22 cellular contexts compared by ENCODE assay signal in the genomic region with DNA sequence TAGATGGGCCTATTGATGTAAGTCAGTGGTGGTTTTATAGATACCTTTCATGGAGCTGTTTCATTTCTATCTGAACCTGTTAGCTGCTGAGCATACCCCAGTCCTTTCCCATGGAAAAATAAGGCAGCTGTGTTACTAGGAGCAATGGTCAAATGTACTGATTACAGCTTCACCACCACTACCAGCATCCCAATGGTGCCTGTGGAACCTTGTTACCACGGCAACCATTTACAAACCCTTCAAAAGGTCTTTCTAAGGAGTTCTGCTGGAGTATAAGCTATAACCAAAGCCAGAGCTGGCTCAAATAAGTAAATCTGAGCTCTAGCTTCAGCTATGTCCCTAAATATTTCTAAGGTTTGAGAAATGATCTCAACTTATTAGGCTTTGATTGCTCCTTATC.
"Had no signal": no experiment of that assay in that cellular context is flagged by ENCODE, and none has a peak within 500 bp of the region (broad histone marks: within the 10 kb centered on the region; RNA-seq: fewer than 3 reads in every experiment).

No MANE protein-coding gene starts in this region.

- ATAC-seq: PC-3, T-cell had no signal

- H3K4me1 Mint-ChIP-seq: activated naive CD4-positive, alpha-beta T cell treated with anti-CD3 and anti-CD28 coated beads, Interleukin-2, amount 10 ng/mL, durations not matched to agents 7 days and 5 days had no signal

- H3K4me3 Mint-ChIP-seq: activated CD4-positive, alpha-beta memory T cell treated with anti-CD3 and anti-CD28 coated beads, Interleukin-2, amount 10 ng/mL, durations not matched to agents 7 days and 5 days; activated CD4-positive, alpha-beta T cell treated with anti-CD3 and anti-CD28 coated beads, Interleukin-2, amount 10 ng/mL, durations not matched to agents 7 days and 5 days; activated naive CD4-positive, alpha-beta T cell treated with anti-CD3 and anti-CD28 coated beads, Interleukin-2, amount 10 ng/mL, durations not matched to agents 7 days and 5 days; activated naive CD8-positive, alpha-beta T cell treated with anti-CD3 and anti-CD28 coated beads for 36 hours; T-cell had no signal

- H3K4me3 ChIP-seq: cardiac muscle cell, MG63 had no signal

- H3K27me3 Mint-ChIP-seq: activated naive CD4-positive, alpha-beta T cell treated with anti-CD3 and anti-CD28 coated beads, Interleukin-2, amount 10 ng/mL, durations not matched to agents 7 days and 5 days had no signal

- DNase-seq: activated CD4-positive, alpha-beta memory T cell treated with anti-CD3 and anti-CD28 coated beads, Interleukin-2, amount 10 ng/mL, durations not matched to agents 7 days and 5 days; activated CD4-positive, alpha-beta T cell treated with anti-CD3 and anti-CD28 coated beads, Interleukin-2, amount 10 ng/mL, durations not matched to agents 7 days and 5 days; activated CD4-positive, CD25-positive, alpha-beta regulatory T cell; activated gamma-delta T cell treated with Interleukin-2 at 50 U/mL for 16 hours; activated naive CD4-positive, alpha-beta T cell treated with anti-CD3 and anti-CD28 coated beads, Interleukin-2, amount 10 ng/mL, durations not matched to agents 7 days and 5 days; activated naive CD8-positive, alpha-beta T cell treated with anti-CD3 and anti-CD28 coated beads for 36 hours; activated T-cell treated with anti-CD3 and anti-CD28 coated beads for 4 hours; activated T-cell treated with anti-CD3 and anti-CD28 coated beads, Interleukin-2, amount 50 U/mL, for 48 hours; brain microvascular endothelial cell; MG63; MV-4-11; NCI-H1092 treated with DMSO at 0.1 percent for 48 hours; NCI-H1930; NCI-H226; NCI-H526 treated with DMSO at 0.1 percent for 48 hours; PC-3; SHP77; T-cell; T-helper 2 cell; T1000 had no signal

- H3K27ac Mint-ChIP-seq: activated CD4-positive, alpha-beta memory T cell treated with anti-CD3 and anti-CD28 coated beads, Interleukin-2, amount 10 ng/mL, durations not matched to agents 7 days and 5 days; activated CD4-positive, alpha-beta T cell treated with anti-CD3 and anti-CD28 coated beads, Interleukin-2, amount 10 ng/mL, durations not matched to agents 7 days and 5 days; activated naive CD4-positive, alpha-beta T cell treated with anti-CD3 and anti-CD28 coated beads, Interleukin-2, amount 10 ng/mL, durations not matched to agents 7 days and 5 days; activated naive CD8-positive, alpha-beta T cell treated with anti-CD3 and anti-CD28 coated beads for 36 hours; activated T-helper 2 cell treated with anti-CD3 and anti-CD28 coated beads, Interferon-gamma antibody, Interleukin-2, Interleukin-4, amounts not matched to agents 10 μg/mL and 5 μg/mL and 100 μg/mL, durations not matched to agents 14 hours and 24 hours and 36 hours; T-cell had no signal

- H3K27ac ChIP-seq: brain microvascular endothelial cell, cardiac muscle cell had no signal

- H3K9me3 Mint-ChIP-seq: activated CD4-positive, alpha-beta memory T cell treated with anti-CD3 and anti-CD28 coated beads, Interleukin-2, amount 10 ng/mL, durations not matched to agents 7 days and 5 days; activated CD4-positive, alpha-beta T cell treated with anti-CD3 and anti-CD28 coated beads, Interleukin-2, amount 10 ng/mL, durations not matched to agents 7 days and 5 days; activated naive CD4-positive, alpha-beta T cell treated with anti-CD3 and anti-CD28 coated beads, Interleukin-2, amount 10 ng/mL, durations not matched to agents 7 days and 5 days; activated naive CD8-positive, alpha-beta T cell treated with anti-CD3 and anti-CD28 coated beads for 36 hours; activated T-helper 2 cell treated with anti-CD3 and anti-CD28 coated beads, Interferon-gamma antibody, Interleukin-2, Interleukin-4, amounts not matched to agents 10 μg/mL and 5 μg/mL and 100 μg/mL, durations not matched to agents 14 hours and 24 hours and 36 hours; T-cell had no signal

- H3K27me3 ChIP-seq: brain microvascular endothelial cell, cardiac muscle cell had no signal

- H3K36me3 ChIP-seq: brain microvascular endothelial cell, cardiac muscle cell, MG63 had no signal

- H3K36me3 Mint-ChIP-seq: activated naive CD4-positive, alpha-beta T cell treated with anti-CD3 and anti-CD28 coated beads, Interleukin-2, amount 10 ng/mL, durations not matched to agents 7 days and 5 days; activated naive CD8-positive, alpha-beta T cell treated with anti-CD3 and anti-CD28 coated beads for 36 hours; T-cell had no signal
